8 cellular contexts compared by ENCODE assay signal in the genomic region with DNA sequence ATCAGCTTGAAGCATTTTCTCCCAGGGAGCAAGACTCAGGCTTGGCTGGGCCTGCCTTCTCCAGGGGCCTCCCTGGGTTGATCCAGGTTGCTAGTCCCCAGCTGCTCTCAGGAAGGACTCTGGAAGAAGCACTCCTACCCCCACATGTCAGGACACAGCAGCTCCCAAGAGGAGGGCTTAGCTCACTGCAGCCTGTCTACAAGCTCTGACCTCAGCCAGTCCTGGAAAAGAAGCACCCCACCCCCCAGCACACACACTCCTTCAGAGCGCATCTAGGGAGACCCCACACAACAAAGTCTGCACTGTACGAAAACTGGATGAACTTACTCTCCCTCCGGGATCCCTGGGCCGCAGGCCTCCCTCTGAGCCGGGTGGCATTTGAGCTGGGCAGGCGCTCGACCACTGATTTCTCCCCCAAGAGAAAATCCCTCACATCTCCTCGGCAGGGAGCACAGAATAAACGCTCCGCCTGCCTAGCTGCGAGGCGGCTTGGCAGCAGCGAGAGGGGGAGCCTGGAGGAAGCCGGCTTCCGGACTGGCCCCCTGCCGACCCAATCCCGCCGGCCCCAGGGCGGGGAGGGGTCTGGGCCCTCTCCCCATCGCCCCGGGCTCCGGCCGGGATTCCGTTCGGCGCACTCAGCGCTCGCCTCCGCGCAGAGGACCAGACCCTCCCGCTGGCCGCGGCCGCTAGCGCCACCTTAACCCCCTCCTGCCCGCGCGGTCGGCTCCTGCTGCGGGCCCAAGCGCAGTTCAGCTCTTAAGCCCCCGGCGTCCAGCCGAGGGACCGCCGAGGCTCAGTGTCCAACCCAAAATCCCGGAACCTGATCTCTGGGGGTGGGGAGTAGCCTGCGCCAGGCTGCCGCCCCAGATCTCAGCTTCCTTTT. TPM values are rescaled to one million over a fixed set of nuclear protein-coding genes. Genes with fewer than 3 reads are reported as not detected.
DNase-seq lines count a peak whose midpoint lies in the region; ATAC-seq and TF ChIP-seq lines count a peak whose summit lies in the region.

A gene (minus strand): TSS at position 458 of the 883 bp plus-strand sequence. CDS start 1,576 bp downstream, outside the sequence.

- H2AFZ ChIP-seq in neuron (ENCODE audit: low read depth, low read length): peak within 1 kb of the TSS; percentile 42

- peaks cover 18% of the 10 kb centered on the region for H3K4me1 ChIP-seq in neuron (ENCODE audit: insufficient read depth, low read length)

- peak within 1 kb of the TSS; percentile 68 for H3K4me3 Mint-ChIP-seq in activated CD8-positive, alpha-beta T cell treated with anti-CD3 and anti-CD28 coated beads for 36 hours
- H3K4me3 Mint-ChIP-seq in glutamatergic neuron (ENCODE audit: unreplicated experiment): peak within 1 kb of the TSS; percentile 90

- no peaks in the 10 kb centered on the region for H3K36me3 Mint-ChIP-seq in activated CD8-positive, alpha-beta T cell treated with anti-CD3 and anti-CD28 coated beads for 36 hours (ENCODE audit: low read depth)
- peaks cover 9% of the 10 kb centered on the region for H3K36me3 Mint-ChIP-seq in glutamatergic neuron (ENCODE audit: unreplicated experiment)

- no peak within 1 kb of the TSS for H3K27ac Mint-ChIP-seq in activated CD8-positive, alpha-beta T cell treated with anti-CD3 and anti-CD28 coated beads for 36 hours
- H3K27ac Mint-ChIP-seq in glutamatergic neuron (ENCODE audit: unreplicated experiment): peak within 1 kb of the TSS; percentile 83

- TF ChIP-seq CTCF in activated CD8-positive, alpha-beta T cell treated with anti-CD3 and anti-CD28 coated beads for 36 hours (IDR thresholded peaks at IDR 0.05): no peak
- peak; percentile 8 for TF ChIP-seq CTCF in glutamatergic neuron (IDR thresholded peaks at IDR 0.05; ENCODE audit: partially characterized antibody, unreplicated experiment)

- peaks cover 72% of the 10 kb centered on the region for H3K27me3 ChIP-seq in H7 (ENCODE audit: control insufficient read depth, insufficient read depth, low read length)
- H3K27me3 ChIP-seq in neuron (ENCODE audit: insufficient read depth, low read length): peaks cover 69% of the 10 kb centered on the region

- intact Hi-C loops in activated CD8-positive, alpha-beta T cell treated with anti-CD3 and anti-CD28 coated beads for 36 hours (cut with micrococcal nuclease): no loop called here

- peaks cover 5% of the 10 kb centered on the region for H3K4me1 Mint-ChIP-seq in activated CD8-positive, alpha-beta T cell treated with anti-CD3 and anti-CD28 coated beads for 36 hours (ENCODE audit: low read depth)
- peaks cover 20% of the 10 kb centered on the region for H3K4me1 Mint-ChIP-seq in glutamatergic neuron (ENCODE audit: low read depth, unreplicated experiment)

- peaks cover 44% of the 10 kb centered on the region for H3K27me3 Mint-ChIP-seq in activated CD8-positive, alpha-beta T cell treated with anti-CD3 and anti-CD28 coated beads for 36 hours
- peaks cover 18% of the 10 kb centered on the region for H3K27me3 Mint-ChIP-seq in glutamatergic neuron (ENCODE audit: unreplicated experiment)

- peak; percentile 40 for ATAC-seq in activated CD8-positive, alpha-beta T cell treated with anti-CD3 and anti-CD28 coated beads for 36 hours
- no peak for ATAC-seq in GM21515 (IDR thresholded peaks at IDR 0.05; ENCODE audit: unreplicated experiment)
- ATAC-seq in GM18870 (IDR thresholded peaks at IDR 0.05; ENCODE audit: unreplicated experiment): no peak

- DNase-seq in AG08395 (ENCODE audit: low spot score) (peak; percentile 22), H7 (peak; percentile 92), glutamatergic neuron (peak; percentile 82), KG1 (lab: John Stamatoyannopoulos, UW) (no peak)
- DNase-seq in activated CD8-positive, alpha-beta T cell treated with anti-CD3 and anti-CD28 coated beads for 36 hours: no peak

- H3K36me3 ChIP-seq in H7 (replicated peaks; ENCODE audit: control insufficient read depth, insufficient read depth, low read length) (no peaks in the 10 kb centered on the region), neuron (ENCODE audit: insufficient read depth, low read length) (no peaks in the 10 kb centered on the region)

- H3K9me3 ChIP-seq in neuron (ENCODE audit: low read length): no peaks in the 10 kb centered on the region

- H3K4me3 ChIP-seq in H7 (ENCODE audit: insufficient read depth, low read depth, low read length) (peak within 1 kb of the TSS; percentile 55), neuron (ENCODE audit: low read length) (peak within 1 kb of the TSS; percentile 43)

- no peaks in the 10 kb centered on the region for H3K9me3 Mint-ChIP-seq in activated CD8-positive, alpha-beta T cell treated with anti-CD3 and anti-CD28 coated beads for 36 hours
- peaks cover 8% of the 10 kb centered on the region for H3K9me3 Mint-ChIP-seq in glutamatergic neuron (ENCODE audit: unreplicated experiment)

- POLR2A ChIA-PET in activated CD8-positive, alpha-beta T cell treated with anti-CD3 and anti-CD28 coated beads for 36 hours (lab: Charles Lee): interaction anchor here (1.4 kb wide), 1 partner anchor 12 kb away, joined by 5 read pairs; no protein-coding TSS in a partner anchor

- CTCF ChIA-PET in activated CD8-positive, alpha-beta T cell treated with anti-CD3 and anti-CD28 coated beads for 36 hours (lab: Charles Lee): interaction anchor here (0.6 to 4.6 kb wide), 18 partner anchors 8 to 424 kb away, joined by 3 to 35 read pairs (median 6); no protein-coding TSS in a partner anchor

RNA-seq across cellular contexts. Expression of the gene that starts here (rescaled TPM):
- total RNA-seq in H7 (2014; rRNA removed; shearing (Covaris generic)): 0.03 and 0.04 TPM in 2 replicates
- under 1 TPM; 0.02 to 0.14 TPM for total RNA-seq in activated CD8-positive, alpha-beta T cell treated with anti-CD3 and anti-CD28 coated beads for 36 hours
- 19.7 TPM for total RNA-seq in glutamatergic neuron (ENCODE audit: unreplicated experiment)

Comparison
In these comparisons a context has a peak if more than half of its experiments do, and no peak if none do; other contexts are left out.
1. RNA of the gene that starts here (total RNA-seq): 19.7 TPM in glutamatergic neuron (single experiment); 0.02 to 0.14 TPM in activated CD8-positive, alpha-beta T cell treated with anti-CD3 and anti-CD28 coated beads for 36 hours and 0.03 to 0.04 TPM in H7; every median in the first group is over 10 times any median in the second.
2. Peak in DNase-seq and H3K4me3 ChIP-seq in H7; RNA of the gene not detected or under 1 TPM.
3. Peak in ATAC-seq in activated CD8-positive, alpha-beta T cell treated with anti-CD3 and anti-CD28 coated beads for 36 hours; RNA of the gene not detected or under 1 TPM.
4. DNase-seq: peak in AG08395 (single experiment) and glutamatergic neuron (single experiment); none in activated CD8-positive, alpha-beta T cell treated with anti-CD3 and anti-CD28 coated beads for 36 hours (single experiment) and KG1 (single experiment).